ENCODE assay signal across 1 cellular context in genomic region chr7:98106647-98107312, GRCh38.
TF ChIP-seq lines count a peak whose summit lies in the region.

Gene LMTK2 (plus strand): TSS chr7:98106862. CDS start chr7:98107178, 316 bp downstream.

TF ChIP-seq in K562, 482 proteins besides CTCF, POLR2A, EP300 and RAD21 (continued from another document and continues in another):
- 0 out of 2 replicates have a peak, but pooled peaks have one; percentile 54 for TF ChIP-seq ZNF197 (CRISPR knock-in tag; IDR thresholded peaks at IDR 0.05; ENCODE audit: low read depth)
- no peak for TF ChIP-seq SMARCA5 (IDR thresholded peaks at IDR 0.05)
- no peak; the same call in 1 of the 2 replicates for TF ChIP-seq JUNB (CRISPR knock-in tag; conservative IDR thresholded peaks at IDR 0.05)
- no peak for TF ChIP-seq ZHX1 (conservative IDR thresholded peaks at IDR 0.05; ENCODE audit: low read length)
- no peak for TF ChIP-seq CGGBP1 (CRISPR knock-in tag; IDR thresholded peaks at IDR 0.05)
- peak; percentile 86 for TF ChIP-seq TFAP4 (CRISPR knock-in tag; IDR thresholded peaks at IDR 0.05; ENCODE audit: borderline replicate concordance)
- TF ChIP-seq ARID4B (CRISPR knock-in tag; IDR thresholded peaks at IDR 0.05): peak; percentile 94
- no peak for TF ChIP-seq CHD7 (IDR thresholded peaks at IDR 0.05; ENCODE audit: low read depth, low read length)
- TF ChIP-seq SNRNP70 (optimal IDR thresholded peaks at IDR 0.05; ENCODE audit: low read depth, low read length): no peak
- TF ChIP-seq NFE2 (IDR thresholded peaks at IDR 0.05; ENCODE audit: low read depth): no peak; the same call in 1 of the 2 replicates
- no peak for TF ChIP-seq CUX1 (CRISPR knock-in tag; IDR thresholded peaks at IDR 0.05)
- TF ChIP-seq ZSCAN29 (IDR thresholded peaks at IDR 0.05): no peak
- no peak for TF ChIP-seq SAFB2 (IDR thresholded peaks at IDR 0.05; ENCODE audit: borderline replicate concordance, low read depth, low read length, severe bottlenecking)
- TF ChIP-seq GTF2F1 (IDR thresholded peaks at IDR 0.05; ENCODE audit: low read depth, low read length): peak; percentile 42; the same call in 1 of the 2 replicates
- TF ChIP-seq HMGXB4 (CRISPR knock-in tag; IDR thresholded peaks at IDR 0.05): peak; percentile 94
- TF ChIP-seq DACH1 (IDR thresholded peaks at IDR 0.05; ENCODE audit: partially characterized antibody): no peak
- TF ChIP-seq SRSF1 (IDR thresholded peaks at IDR 0.05; ENCODE audit: low read depth, low read length): no peak
- no peak for TF ChIP-seq CHCHD3 (CRISPR knock-in tag; IDR thresholded peaks at IDR 0.05)
- no peak for TF ChIP-seq RHOXF2B (CRISPR knock-in tag; conservative IDR thresholded peaks at IDR 0.05)
- TF ChIP-seq ARID2 (IDR thresholded peaks at IDR 0.05): no peak
